ENCODE assay signal across 9 cellular contexts in genomic region chr11:48172818-48173609, GRCh38. TPM values are rescaled to one million over a fixed set of nuclear protein-coding genes. Genes with fewer than 3 reads are reported as not detected.
A peak's percentile ranks its signal among the peaks of the same experiment; 100 is the strongest.
DNase-seq lines count a peak whose midpoint lies in the region; ATAC-seq and TF ChIP-seq lines count a peak whose summit lies in the region.
"Had no signal": no experiment of that assay in that cellular context is flagged by ENCODE, and none has a peak within 500 bp of the region (broad histone marks: within the 10 kb centered on the region; RNA-seq: fewer than 3 reads in every experiment).

No MANE protein-coding gene starts in this region.

- H3K9me3 Mint-ChIP-seq in Calu3 (ENCODE audit: low read depth, unreplicated experiment): no peaks in the 10 kb centered on the region
- H3K9me3 Mint-ChIP-seq in activated naive CD4-positive, alpha-beta T cell treated with anti-CD3 and anti-CD28 coated beads, Interleukin-2, amount 50 U/mL, for 72 hours: no peaks in the 10 kb centered on the region

- H3K27me3 ChIP-seq in SJCRH30: no peaks in the 10 kb centered on the region
- H3K27me3 ChIP-seq in cardiac muscle cell: no peaks in the 10 kb centered on the region

- no TSS peak for BruUV-seq in Calu3 (replicated peaks; lab: Mats Ljungman, UMichigan)

- TF ChIP-seq CTCF in Calu3 (IDR thresholded peaks at IDR 0.05; ENCODE audit: unreplicated experiment) (peak; percentile 91), cardiac muscle cell (IDR thresholded peaks at IDR 0.05; ENCODE audit: low read depth, low read length) (peak; percentile 99)

- DNase-seq in Calu3 (peak; percentile 75), KG1 (lab: John Stamatoyannopoulos, UW) (peak; percentile 6), SJCRH30 (peak; percentile 51 to 75), cardiac muscle cell (ENCODE audit: low read depth in 1 of 2, low spot score in 1 of 2) (peak; percentile 73 to 83), putamen (ENCODE audit: low spot score) (peak; percentile 52)
- DNase-seq in activated naive CD4-positive, alpha-beta T cell treated with anti-CD3 and anti-CD28 coated beads, Interleukin-2, amount 50 U/mL, for 72 hours (ENCODE audit: low spot score in 2 of 2): peak in 1 of 2 donors; percentile 68

- intact Hi-C loops in Calu3 (cut with micrococcal nuclease; ENCODE audit: unreplicated experiment): loop anchor here (5.0 to 10.0 kb wide), 2 partner anchors 134 to 1352 kb away; partner anchors contain the start of gene OR4S1

- H3K4me3 ChIP-seq in SJCRH30 (no peak overlapping the region), cardiac muscle cell (no peak overlapping the region)

- H3K27me3 Mint-ChIP-seq in Calu3 (ENCODE audit: unreplicated experiment): peaks cover 5% of the 10 kb centered on the region
- H3K27me3 Mint-ChIP-seq: activated naive CD8-positive, alpha-beta T cell had no signal

- CTCF ChIA-PET in Calu3 (lab: Charles Lee): no interaction called here

- no peak overlapping the region for H3K27ac ChIP-seq in SJCRH30
- peak overlapping the region; percentile 60 for H3K27ac ChIP-seq in cardiac muscle cell

- no peak overlapping the region for H3K27ac Mint-ChIP-seq in Calu3 (ENCODE audit: unreplicated experiment)
- H3K27ac Mint-ChIP-seq in activated naive CD4-positive, alpha-beta T cell treated with anti-CD3 and anti-CD28 coated beads, Interleukin-2, amount 50 U/mL, for 72 hours: peak overlapping the region in 1 of 2 donors; percentile 52
- H3K27ac Mint-ChIP-seq: activated naive CD8-positive, alpha-beta T cell had no signal

- H3K36me3 Mint-ChIP-seq in Calu3 (ENCODE audit: insufficient read depth, unreplicated experiment): no peaks in the 10 kb centered on the region
- no peaks in the 10 kb centered on the region for H3K36me3 Mint-ChIP-seq in activated naive CD4-positive, alpha-beta T cell treated with anti-CD3 and anti-CD28 coated beads, Interleukin-2, amount 50 U/mL, for 72 hours
- H3K36me3 Mint-ChIP-seq: activated naive CD8-positive, alpha-beta T cell had no signal

- H3K36me3 ChIP-seq in SJCRH30 (no peaks in the 10 kb centered on the region), cardiac muscle cell (no peaks in the 10 kb centered on the region)

- no peaks in the 10 kb centered on the region for H3K4me1 Mint-ChIP-seq in Calu3 (ENCODE audit: low read depth, unreplicated experiment)

- ATAC-seq in GM21360 (IDR thresholded peaks at IDR 0.05; ENCODE audit: unreplicated experiment) (peak; percentile 80), HG03196 (IDR thresholded peaks at IDR 0.05; ENCODE audit: unreplicated experiment) (no peak)
- peak; percentile 76 to 81 for ATAC-seq in activated naive CD4-positive, alpha-beta T cell treated with anti-CD3 and anti-CD28 coated beads, Interleukin-2, amount 50 U/mL, for 72 hours

- H3K4me1 ChIP-seq in SJCRH30 (no peaks in the 10 kb centered on the region; the same call in 1 of the 2 replicates), cardiac muscle cell (ENCODE audit: low read depth) (peaks cover 29% of the 10 kb centered on the region)

- no peak overlapping the region for H3K4me3 Mint-ChIP-seq in Calu3 (ENCODE audit: low read depth, unreplicated experiment)
- H3K4me3 Mint-ChIP-seq: activated naive CD8-positive, alpha-beta T cell had no signal

- no peaks in the 10 kb centered on the region for H3K9me3 ChIP-seq in SJCRH30 (replicated peaks)
- no peaks in the 10 kb centered on the region for H3K9me3 ChIP-seq in cardiac muscle cell (ENCODE audit: low read depth)

RNA-seq across cellular contexts. Expression of gene OR4B1, which starts 43.6 kb away (rescaled TPM):
- total RNA-seq in Calu3 (2022): not detected in 2 replicates
- total RNA-seq in SJCRH30 (2014; rRNA removed; shearing (Covaris generic)): not detected in 2 replicates
- not detected for total RNA-seq in activated naive CD4-positive, alpha-beta T cell treated with anti-CD3 and anti-CD28 coated beads, Interleukin-2, amount 50 U/mL, for 72 hours
- total RNA-seq in cardiac muscle cell: not detected in 2 replicates
- not detected in 2 replicates for polyA plus RNA-seq in cardiac muscle cell
